In the genomic region with DNA sequence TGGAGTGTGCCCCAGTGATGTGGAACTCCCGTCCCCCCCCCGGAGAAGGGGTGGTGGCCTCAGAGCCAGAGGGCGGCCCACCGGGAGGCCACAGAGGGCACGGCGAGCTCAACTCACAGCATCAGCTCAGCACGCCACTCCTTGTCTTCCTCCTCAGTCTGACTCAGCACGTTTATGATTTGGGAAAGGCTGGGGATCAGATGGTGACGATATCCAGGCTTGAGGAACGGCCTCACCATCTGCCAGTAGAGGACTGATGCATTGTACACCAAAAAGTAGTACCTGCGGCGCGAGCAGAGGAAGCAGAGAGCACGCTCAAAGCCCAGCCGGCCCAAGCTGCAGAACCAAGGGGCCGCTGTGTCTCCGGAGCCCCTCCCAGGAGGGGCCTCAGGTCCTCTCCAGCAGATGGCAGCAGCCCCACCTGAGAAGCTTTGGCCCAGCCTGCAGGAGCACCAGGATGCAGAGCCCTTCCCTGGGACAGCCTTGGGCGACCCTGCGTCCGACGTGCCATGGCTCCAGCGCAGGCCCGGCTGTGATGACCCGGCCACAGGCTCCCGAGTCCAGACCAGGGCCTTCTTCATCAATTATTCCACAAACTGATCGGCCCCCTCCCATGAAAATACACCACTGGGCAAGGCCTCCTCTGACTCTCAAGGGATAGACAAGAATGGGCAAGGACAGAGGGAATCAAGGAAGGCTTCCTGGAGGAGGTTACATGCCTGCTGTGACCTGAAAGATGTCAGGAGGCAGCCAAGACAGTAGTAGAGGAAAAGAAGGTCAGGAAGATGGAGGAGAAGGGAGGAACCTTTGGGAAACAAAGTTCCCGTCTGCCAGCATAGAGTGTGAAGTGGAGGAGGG, we compare ENCODE assay signal across 10 cellular contexts. TPM values are rescaled to one million over a fixed set of nuclear protein-coding genes. Genes with fewer than 3 reads are reported as not detected.
DNase-seq lines count a peak whose midpoint lies in the region; ATAC-seq, FAIRE-seq and TF ChIP-seq lines count a peak whose summit lies in the region.
"Had no signal": no experiment of that assay in that cellular context is flagged by ENCODE, and none has a peak within 500 bp of the region (broad histone marks: within the 10 kb centered on the region; RNA-seq: fewer than 3 reads in every experiment).

No MANE protein-coding gene starts in this region.

- BruUV-seq in PC-3 (replicated peaks; lab: Mats Ljungman, UMichigan) = no TSS peak

- no peak overlapping the region for H3K27ac ChIP-seq in A549
- H3K27ac ChIP-seq in PC-3 (ENCODE audit: low read length) = no peak overlapping the region
- no peak overlapping the region for H3K27ac ChIP-seq in foreskin keratinocyte

- no peaks in the 10 kb centered on the region for H3K36me3 ChIP-seq in PC-3 (ENCODE audit: low read depth, low read length)

- peaks cover 29% of the 10 kb centered on the region for H3K27me3 ChIP-seq in PC-3 (ENCODE audit: low read length)
- H3K27me3 ChIP-seq in foreskin keratinocyte = peaks cover 6% of the 10 kb centered on the region

- no peaks in the 10 kb centered on the region for H3K79me2 ChIP-seq in PC-3 (ENCODE audit: low read length)

- H2AFZ ChIP-seq in PC-3 (ENCODE audit: low read length) = 0 out of 2 replicates have a peak overlapping the region, but pooled peaks have one; percentile 9

- TF ChIP-seq EP300 in A549 (IDR thresholded peaks at IDR 0.05) = no peak

- CTCF ChIA-PET in A549 (lab: Yijun Ruan, JAX) (interaction anchor here (0.6 to 4.4 kb wide), 6 partner anchors 46 to 283 kb away, joined by 3 to 49 read pairs (median 5); no protein-coding TSS in a partner anchor), PC-3 (lab: Charles Lee) (interaction anchor here (0.7 to 0.8 kb wide), 2 partner anchors 15 to 185 kb away, joined by 3 read pairs; no protein-coding TSS in a partner anchor)

- peak in 1 of 2 experiments; percentile 40 for DNase-seq in A549 (ENCODE audit: low read depth in 1 of 2, low spot score in 1 of 2)
- peak; percentile 43 for DNase-seq in Daoy (ENCODE audit: low read depth)
- DNase-seq in PC-3 = peak; percentile 41
- no peak for DNase-seq in foreskin keratinocyte
- no peak for DNase-seq in DMS153 (lab: John Stamatoyannopoulos, UW)
- no peak for DNase-seq in GOT3 (lab: John Stamatoyannopoulos, UW)
- no peak for DNase-seq in NCI-H2081 treated with DMSO at 0.1 percent for 48 hours (lab: John Stamatoyannopoulos, UW)
- DNase-seq in SKM-1 treated with dmso at 0.1 percent for 144 hours (lab: John Stamatoyannopoulos, UW; ENCODE audit: unreplicated experiment) = no peak
- DNase-seq: stimulated activated naive CD4-positive, alpha-beta T cell had no signal

- H3K9ac ChIP-seq in PC-3 (ENCODE audit: low read length) = no peak overlapping the region

- H3K4me3 ChIP-seq in A549 (no peak overlapping the region), PC-3 (ENCODE audit: low read length) (no peak overlapping the region)

- peak; percentile 34 to 43; a peak in 4 of 5 replicates for TF ChIP-seq RAD21 in A549 (conservative IDR thresholded peaks at IDR 0.05 in 1 of 2, IDR thresholded peaks at IDR 0.05 in 1 of 2)

- TF ChIP-seq POLR2A in A549 (IDR thresholded peaks at IDR 0.05; ENCODE audit: low read length) = no peak

- H3K9me3 ChIP-seq in A549 (no peaks in the 10 kb centered on the region), PC-3 (ENCODE audit: low read length) (no peaks in the 10 kb centered on the region)

- H4K20me1 ChIP-seq in PC-3 (ENCODE audit: low read length) = no peaks in the 10 kb centered on the region

- FAIRE-seq in A549 (lab: Jason Lieb, UNC) = no peak
- FAIRE-seq: endometrium had no signal

- POLR2A ChIA-PET in A549 (lab: Yijun Ruan, JAX) = no interaction called here
- POLR2A ChIA-PET in PC-3 (lab: Charles Lee; ENCODE audit: unreplicated experiment) = no interaction called here

- intact Hi-C loops in PC-3 (cut with micrococcal nuclease) = no loop called here

- H3K9me2 ChIP-seq in PC-3 (replicated peaks; ENCODE audit: low read length) = no peaks in the 10 kb centered on the region

- TF ChIP-seq CTCF in A549 (IDR thresholded peaks at IDR 0.05) (peak; percentile 41), PC-3 (conservative IDR thresholded peaks at IDR 0.05; ENCODE audit: low read depth, low read length) (peak; percentile 69), foreskin keratinocyte (conservative IDR thresholded peaks at IDR 0.05) (peak; percentile 55)

- H3K4me2 ChIP-seq in A549 = no peak overlapping the region
- H3K4me2 ChIP-seq in PC-3 (ENCODE audit: low read length) = peak overlapping the region; percentile 64

- ATAC-seq in A549 = peak; percentile 27 to 81; a peak in 3 of 6 replicates
- peak; percentile 78 for ATAC-seq in PC-3
- peak; percentile 24 for ATAC-seq in foreskin keratinocyte

- H3F3A ChIP-seq in PC-3 (ENCODE audit: low read length, unreplicated experiment) = no peaks in the 10 kb centered on the region

- WGBS in A549 (ENCODE audit: missing lambda C conversion rate) = 61% methylated on average over 20 of the region's 27 CpGs

- no peaks in the 10 kb centered on the region for H3K4me1 ChIP-seq in A549
- H3K4me1 ChIP-seq in PC-3 (ENCODE audit: insufficient read depth, low read length) = no peaks in the 10 kb centered on the region
- H3K4me1 ChIP-seq in foreskin keratinocyte = no peaks in the 10 kb centered on the region

TF ChIP-seq in A549, 52 proteins besides CTCF, POLR2A, EP300 and RAD21:
- TF ChIP-seq MAFK (IDR thresholded peaks at IDR 0.05; ENCODE audit: partially characterized antibody) (peak; percentile 56), SMC3 (IDR thresholded peaks at IDR 0.05) (no peak), RARB (CRISPR knock-in tag; IDR thresholded peaks at IDR 0.05) (no peak), ZFP36 (IDR thresholded peaks at IDR 0.05; ENCODE audit: borderline replicate concordance, partially characterized antibody) (peak; percentile 82), HOXA7 (CRISPR knock-in tag; IDR thresholded peaks at IDR 0.05) (no peak), EHMT2 (IDR thresholded peaks at IDR 0.05; ENCODE audit: low read depth) (no peak)
- TF ChIP-seq, protein P1, sequence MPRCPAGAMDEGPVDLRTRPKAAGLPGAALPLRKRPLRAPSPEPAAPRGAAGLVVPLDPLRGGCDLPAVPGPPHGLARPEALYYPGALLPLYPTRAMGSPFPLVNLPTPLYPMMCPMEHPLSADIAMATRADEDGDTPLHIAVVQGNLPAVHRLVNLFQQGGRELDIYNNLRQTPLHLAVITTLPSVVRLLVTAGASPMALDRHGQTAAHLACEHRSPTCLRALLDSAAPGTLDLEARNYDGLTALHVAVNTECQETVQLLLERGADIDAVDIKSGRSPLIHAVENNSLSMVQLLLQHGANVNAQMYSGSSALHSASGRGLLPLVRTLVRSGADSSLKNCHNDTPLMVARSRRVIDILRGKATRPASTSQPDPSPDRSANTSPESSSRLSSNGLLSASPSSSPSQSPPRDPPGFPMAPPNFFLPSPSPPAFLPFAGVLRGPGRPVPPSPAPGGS (IDR thresholded peaks at IDR 0.05) = no peak

RNA-seq across cellular contexts. Expression of gene CFAP46, which starts 3.7 kb away (rescaled TPM):
- 0.42 and 0.88 TPM in 2 replicates for polyA plus RNA-seq in A549 (2011; rRNA removed)
- polyA plus RNA-seq in A549 (2012; cell fraction: cytosol; rRNA removed) = 1.1 TPM in 2 replicates
- 0.50 and 0.60 TPM in 2 replicates for polyA plus RNA-seq in A549 (2012; cell fraction: nucleus; rRNA removed)
- polyA plus RNA-seq in A549 (2017; fragmentation: RNase III; extraction: RNeasy Plus Mini Kit Qiagen cat#74134 plus additional on column Dnase treatment) = 1.5 to 1.8 TPM (median 1.6 TPM) in 3 replicates
- 0.39 and 0.79 TPM in 2 replicates for polyA minus RNA-seq in A549 (2011; rRNA and poly(A)+ RNA removed)
- total RNA-seq in Daoy (2014; rRNA removed; shearing (Covaris generic)) = 3.9 and 4.4 TPM in 2 replicates
- total RNA-seq in PC-3 (2014; rRNA removed) = 0.04 TPM in 1 of 2 replicates, not detected in the other
- 1.8 and 2.1 TPM in 2 replicates for total RNA-seq in foreskin keratinocyte
- polyA plus RNA-seq in foreskin keratinocyte = 1.5 and 1.7 TPM in 2 replicates

Comparison
In these comparisons a context has a peak if more than half of its experiments do, and no peak if none do; other contexts are left out.
1. ATAC-seq: peak in every context shown above with its lines; median percentile 78 in PC-3; 54 in A549; 24 in foreskin keratinocyte.
2. DNase-seq: peak in Daoy (single experiment) and PC-3 (single experiment); none in foreskin keratinocyte (0 of 2), DMS153 (single experiment), GOT3 (single experiment), NCI-H2081 treated with DMSO at 0.1 percent for 48 hours (single experiment) and SKM-1 treated with dmso at 0.1 percent for 144 hours (single experiment).
3. Peak in every context shown above with its lines, with median percentiles within 50 percentile points of each other: CTCF ChIP-seq.